11 cellular contexts compared by ENCODE assay signal in the genomic region with DNA sequence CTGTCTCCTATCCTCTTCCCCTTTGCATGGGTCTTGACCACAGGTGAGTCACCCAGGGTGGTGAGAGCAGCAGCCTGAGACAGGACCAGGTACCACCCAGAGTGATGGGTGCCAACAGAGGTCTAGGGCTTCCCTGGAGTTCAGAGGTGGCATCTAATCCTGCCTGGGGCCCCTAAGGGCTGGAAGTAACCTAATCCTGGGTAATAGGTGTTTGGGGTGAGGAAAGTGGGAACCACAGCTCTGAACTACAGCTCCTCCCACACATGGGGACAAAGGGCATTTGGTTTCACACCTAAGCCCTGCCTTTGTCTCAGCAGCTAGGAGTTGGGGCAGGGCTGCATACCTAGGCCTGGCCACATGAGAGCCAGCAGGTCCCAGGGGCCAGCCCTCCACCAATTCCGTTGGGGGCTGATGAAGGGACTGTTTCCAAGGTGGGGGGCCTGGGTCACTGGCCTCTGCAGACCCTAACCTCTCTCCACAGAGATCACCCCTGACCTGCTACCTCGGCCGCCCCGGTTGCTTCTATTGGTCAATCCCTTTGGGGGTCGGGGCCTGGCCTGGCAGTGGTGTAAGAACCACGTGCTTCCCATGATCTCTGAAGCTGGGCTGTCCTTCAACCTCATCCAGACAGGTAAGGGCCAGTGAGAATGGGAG. TPM values are rescaled to one million over a fixed set of nuclear protein-coding genes. Genes with fewer than 3 reads are reported as not detected.
DNase-seq lines count a peak whose midpoint lies in the region; ATAC-seq and TF ChIP-seq lines count a peak whose summit lies in the region.
"Had no signal": no experiment of that assay in that cellular context is flagged by ENCODE, and none has a peak within 500 bp of the region (broad histone marks: within the 10 kb centered on the region; RNA-seq: fewer than 3 reads in every experiment).

No MANE protein-coding gene starts in this region.

- H3K79me2 ChIP-seq in PC-3 (ENCODE audit: low read length), result no peaks in the 10 kb centered on the region

- H3K4me3 Mint-ChIP-seq in HFFc6, result no peak overlapping the region

- H4K20me1 ChIP-seq in PC-3 (ENCODE audit: low read length), result no peaks in the 10 kb centered on the region

- H3K9ac ChIP-seq in PC-3 (ENCODE audit: low read length), result no peak overlapping the region

- no TSS peak for BruUV-seq in PC-3 (replicated peaks; lab: Mats Ljungman, UMichigan)

- no peak overlapping the region for H2AFZ ChIP-seq in PC-3 (ENCODE audit: low read length)

- CTCF ChIA-PET in PC-3 (lab: Charles Lee), result no interaction called here

- 80 to 82% methylated on average over 1 to 6 of the region's 6 CpGs for WGBS in upper lobe of left lung, 2 donors

- no peaks in the 10 kb centered on the region for H3K27me3 ChIP-seq in PC-3 (ENCODE audit: low read length)
- no peaks in the 10 kb centered on the region for H3K27me3 ChIP-seq in upper lobe of left lung

- TF ChIP-seq POLR2A in upper lobe of left lung (IDR thresholded peaks at IDR 0.05), result no peak

- TF ChIP-seq CTCF in PC-3 (conservative IDR thresholded peaks at IDR 0.05; ENCODE audit: low read depth, low read length), result no peak
- no peak for TF ChIP-seq CTCF in epithelial cell of esophagus (IDR thresholded peaks at IDR 0.05; ENCODE audit: insufficient read depth, low read depth, low read length, missing control alignments)
- no peak for TF ChIP-seq CTCF in upper lobe of left lung (IDR thresholded peaks at IDR 0.05)
- no peak for TF ChIP-seq CTCF in HFFc6 (IDR thresholded peaks at IDR 0.05)

- DNase-seq in NOMO-1 treated with DMSO at 0.1 percent for 48 hours (lab: John Stamatoyannopoulos, UW; ENCODE audit: unreplicated experiment) (peak; percentile 18), NOMO-1 treated with dmso at 0.1 percent for 144 hours (lab: John Stamatoyannopoulos, UW; ENCODE audit: unreplicated experiment) (no peak), PC-3 (no peak), epithelial cell of esophagus (ENCODE audit: low read depth) (peak; percentile 37), renal cortical epithelial cell (ENCODE audit: low read depth) (peak; percentile 74), upper lobe of left lung (no peak), HFFc6 (no peak), AG08395 (ENCODE audit: low spot score) (no peak)
- DNase-seq: NCI-H1092, NCI-H526, SW 1271 had no signal

- H3K9me3 Mint-ChIP-seq in HFFc6, result no peaks in the 10 kb centered on the region

- no peak overlapping the region for H3K4me2 ChIP-seq in PC-3 (ENCODE audit: low read length)

- H3K9me2 ChIP-seq in PC-3 (replicated peaks; ENCODE audit: low read length), result no peaks in the 10 kb centered on the region

- TF ChIP-seq EP300 in upper lobe of left lung (IDR thresholded peaks at IDR 0.05), result no peak

- ATAC-seq in PC-3, result peak; percentile 53; the same call in 1 of the 2 replicates
- ATAC-seq in upper lobe of left lung (ENCODE audit: low FRiP score in 2 of 2), result no peak

- H3K27ac ChIP-seq in PC-3 (ENCODE audit: low read length) (no peak overlapping the region), upper lobe of left lung (peak overlapping the region in 1 of 4 donors; percentile 17)

- peaks cover 12% of the 10 kb centered on the region for H3K36me3 Mint-ChIP-seq in HFFc6 (ENCODE audit: low read depth)

- peaks cover 26% of the 10 kb centered on the region for H3K4me1 Mint-ChIP-seq in HFFc6 (ENCODE audit: low read depth)

- no peaks in the 10 kb centered on the region for H3K9me3 ChIP-seq in PC-3 (ENCODE audit: low read length)
- H3K9me3 ChIP-seq in upper lobe of left lung, result no peaks in the 10 kb centered on the region

- no peaks in the 10 kb centered on the region for H3F3A ChIP-seq in PC-3 (ENCODE audit: low read length, unreplicated experiment)

- H3K36me3 ChIP-seq in PC-3 (ENCODE audit: low read depth, low read length) (no peaks in the 10 kb centered on the region), upper lobe of left lung (peaks cover 0 to 25% (median 6%) of the 10 kb centered on the region in 4 donors)

- H3K4me3 ChIP-seq in PC-3 (ENCODE audit: low read length), result no peak overlapping the region
- H3K4me3 ChIP-seq in epithelial cell of esophagus (ENCODE audit: low read length), result no peak overlapping the region
- H3K4me3 ChIP-seq in upper lobe of left lung, result no peak overlapping the region

- H3K27me3 Mint-ChIP-seq in HFFc6 (ENCODE audit: insufficient read depth), result no peaks in the 10 kb centered on the region; the same call in none of the 2 replicates

- no peak overlapping the region for H3K27ac Mint-ChIP-seq in HFFc6

- H3K4me1 ChIP-seq in PC-3 (ENCODE audit: insufficient read depth, low read length) (no peaks in the 10 kb centered on the region), upper lobe of left lung (peaks cover 41 to 55% (median 52%) of the 10 kb centered on the region in 4 donors)

- intact Hi-C loops in PC-3 (cut with micrococcal nuclease), result no loop called here

- POLR2A ChIA-PET in PC-3 (lab: Charles Lee; ENCODE audit: unreplicated experiment), result no interaction called here

RNA-seq across cellular contexts. Expression of a gene that starts 8.0 kb away (rescaled TPM):
- total RNA-seq in PC-3 (2014; rRNA removed) (8.5 and 8.6 TPM in 2 replicates), renal cortical epithelial cell (9.1 and 9.9 TPM in 2 replicates), upper lobe of left lung (10 to 100 TPM in 5 of 6 donors, 1 to 10 TPM in 1; 9.1 to 50.3 (median 26.8) TPM)
- total RNA-seq in HFFc6 (2021; fragmentation: NEBNext Ultra II Directional; extraction: Animal tissue kit (Norgen Biotek cat#: 25700)), result 10 to 100 TPM; 20.1 to 34.0 (median 23.4) TPM

RNA-seq across cellular contexts. Expression of a gene that starts 8.4 kb away (rescaled TPM):
- total RNA-seq in PC-3 (2014; rRNA removed), result 1,237 and 1,503 TPM in 2 replicates
- total RNA-seq in renal cortical epithelial cell, result 591 and 1,820 TPM in 2 replicates
- 1,000 to 10,000 TPM in 5 of 6 donors, 100 to 1,000 TPM in 1; 950 to 1,930 (median 1,443) TPM for total RNA-seq in upper lobe of left lung
- 1,000 to 10,000 TPM; 1,359 to 1,448 (median 1,407) TPM for total RNA-seq in HFFc6 (2021; fragmentation: NEBNext Ultra II Directional; extraction: Animal tissue kit (Norgen Biotek cat#: 25700))

RNA-seq across cellular contexts. Expression of a gene that starts 9.8 kb away (rescaled TPM):
- 9.0 and 12.2 TPM in 2 replicates for total RNA-seq in PC-3 (2014; rRNA removed)
- 0.52 and 2.3 TPM in 2 replicates for total RNA-seq in renal cortical epithelial cell
- 10 to 100 TPM in 3 of 6 donors, 1 to 10 TPM in 3; 5.2 to 25.4 (median 10.0) TPM for total RNA-seq in upper lobe of left lung
- total RNA-seq in HFFc6 (2021; fragmentation: NEBNext Ultra II Directional; extraction: Animal tissue kit (Norgen Biotek cat#: 25700)), result 1 to 10 TPM; 3.8 to 5.7 (median 4.4) TPM

RNA-seq across cellular contexts. Expression of a gene that starts 12.5 kb away (rescaled TPM):
- total RNA-seq in PC-3 (2014; rRNA removed) (4.6 and 4.7 TPM in 2 replicates), renal cortical epithelial cell (0.17 TPM in 1 of 2 replicates, not detected in the other), upper lobe of left lung (10 to 100 TPM; 24.0 to 87.3 (median 43.3) TPM)
- total RNA-seq in HFFc6 (2021; fragmentation: NEBNext Ultra II Directional; extraction: Animal tissue kit (Norgen Biotek cat#: 25700)), result under 1 TPM; 0.23 to 0.99 (median 0.54) TPM

RNA-seq across cellular contexts. Expression of a gene that starts 18.6 kb away (rescaled TPM):
- total RNA-seq in PC-3 (2014; rRNA removed) (0.63 and 4.1 TPM in 2 replicates), renal cortical epithelial cell (0.35 and 3.3 TPM in 2 replicates), upper lobe of left lung (1 to 10 TPM; 2.1 to 8.1 (median 5.3) TPM)
- 1 to 10 TPM in 4 of 6 experiments, under 1 TPM in 2; 0.53 to 2.5 (median 1.4) TPM for total RNA-seq in HFFc6 (2021; fragmentation: NEBNext Ultra II Directional; extraction: Animal tissue kit (Norgen Biotek cat#: 25700))

Comparison
In these comparisons a context has a peak if more than half of its experiments do, and no peak if none do; other contexts are left out.
1. DNase-seq: peak in NOMO-1 treated with DMSO at 0.1 percent for 48 hours (single experiment), epithelial cell of esophagus (single experiment) and renal cortical epithelial cell (single experiment); none in NOMO-1 treated with dmso at 0.1 percent for 144 hours (single experiment), PC-3 (single experiment), upper lobe of left lung (0 of 2), HFFc6 (single experiment) and AG08395 (single experiment).